15 cellular contexts compared by ENCODE assay signal in genomic region chr16:84720180-84720579, GRCh38. TPM values are rescaled to one million over a fixed set of nuclear protein-coding genes. Genes with fewer than 3 reads are reported as not detected.
A peak's percentile ranks its signal among the peaks of the same experiment; 100 is the strongest.
DNase-seq lines count a peak whose midpoint lies in the region; TF ChIP-seq lines count a peak whose summit lies in the region.
"Had no signal": no experiment of that assay in that cellular context is flagged by ENCODE, and none has a peak within 500 bp of the region (broad histone marks: within the 10 kb centered on the region; RNA-seq: fewer than 3 reads in every experiment).

No MANE protein-coding gene starts in this region.

- POLR2A ChIA-PET in AG04450 (lab: Yijun Ruan, JAX) (interaction anchor here (0.7 kb wide), 1 partner anchor 105 kb away, joined by 7 read pairs; no protein-coding TSS in a partner anchor), SK-N-SH (lab: Yijun Ruan, JAX) (no interaction called here)

- in situ Hi-C loops in G401 (cut with HindIII; ENCODE audit: low sequenced_read_pairs), result no loop called here

- DNase-seq in AG04450 (ENCODE audit: low read depth, low spot score), result no peak
- DNase-seq in G401 (ENCODE audit: low spot score), result peak; percentile 28
- DNase-seq in SK-N-SH, result peak; percentile 71
- DNase-seq in fibroblast of the aortic adventitia (ENCODE audit: low read depth), result peak; percentile 43
- no peak for DNase-seq in GM19240 (ENCODE audit: insufficient read length, low spot score)
- DNase-seq in C1 segment of cervical spinal cord (lab: John Stamatoyannopoulos, UW), result no peak
- DNase-seq in OCI-M2 (lab: John Stamatoyannopoulos, UW; ENCODE audit: unreplicated experiment), result no peak
- no peak for DNase-seq in activated CD4-positive, alpha-beta T cell treated with anti-CD3 and anti-CD28 coated beads for 48 hours
- DNase-seq: activated CD8-positive, alpha-beta T cell treated with anti-CD3 and anti-CD28 coated beads for 36 hours; DMS153; Karpas-422; mammary epithelial cell; NCI-H1417; NCI-H345; OCI-M1 had no signal

- H2AFZ ChIP-seq in SK-N-SH (ENCODE audit: low read depth), result no peak overlapping the region

- peaks cover 20% of the 10 kb centered on the region for H3F3A ChIP-seq in SK-N-SH (replicated peaks; ENCODE audit: insufficient read depth)

- H3K27ac ChIP-seq in AG04450 (ENCODE audit: low read depth, low read length), result peak overlapping the region; percentile 13
- H3K27ac ChIP-seq in SK-N-SH (ENCODE audit: low read depth in 2 of 2, low read length in 1 of 2), result peak overlapping the region; percentile 68 to 84

- WGBS in SK-N-SH (ENCODE audit: low lambda C conversion rate), result 15% methylated on average over 8 of the region's 8 CpGs

- H3K9me2 ChIP-seq in SK-N-SH, result no peaks in the 10 kb centered on the region

- peak overlapping the region; percentile 75 for H3K4me2 ChIP-seq in SK-N-SH

- peaks cover 2 to 11% of the 10 kb centered on the region in 2 experiments for H3K36me3 ChIP-seq in SK-N-SH (replicated peaks in 1 of 2; ENCODE audit: control insufficient read depth in 1 of 2, insufficient read depth in 2 of 2, low read length in 1 of 2)

- TF ChIP-seq CTCF in AG04450 (IDR thresholded peaks at IDR 0.05; ENCODE audit: low read depth, low read length) (no peak), SK-N-SH (IDR thresholded peaks at IDR 0.05) (peak; percentile 10; the same call in 1 of the 2 replicates), fibroblast of the aortic adventitia (IDR thresholded peaks at IDR 0.05; ENCODE audit: insufficient read depth, low read length) (no peak)

- peaks cover 22 to 30% of the 10 kb centered on the region in 2 experiments; a peak in 3 of 4 replicates for H3K4me1 ChIP-seq in SK-N-SH (ENCODE audit: control insufficient read depth in 1 of 2, insufficient read depth in 2 of 2, low read depth in 1 of 2, low read length in 1 of 2)

- H3K79me2 ChIP-seq in SK-N-SH (ENCODE audit: insufficient read depth), result peaks cover 100% of the 10 kb centered on the region

- TF ChIP-seq EP300 in SK-N-SH (IDR thresholded peaks at IDR 0.05; ENCODE audit: borderline replicate concordance in 1 of 2, low read depth in 1 of 2, low read length in 1 of 2), result peak in 1 of 2 experiments; percentile 81; a peak in 2 of 4 replicates

- peak overlapping the region; percentile 19; the same call in 1 of the 2 replicates for H3K9ac ChIP-seq in SK-N-SH

- no peak for TF ChIP-seq RAD21 in SK-N-SH (IDR thresholded peaks at IDR 0.05; ENCODE audit: low read length)

- H4K20me1 ChIP-seq in SK-N-SH (ENCODE audit: insufficient read depth), result peaks cover 99% of the 10 kb centered on the region

- CTCF ChIA-PET in AG04450 (lab: Charles Lee) (interaction anchor here (1.1 to 2.9 kb wide), 4 partner anchors 16 to 48 kb away, joined by 3 to 15 read pairs (median 6); no protein-coding TSS in a partner anchor), SK-N-SH (lab: Yijun Ruan, JAX) (interaction anchor here (0.6 to 17.6 kb wide), 12 partner anchors 9 to 251 kb away, joined by 3 to 275 read pairs (median 8); partner anchors contain the start of genes COTL1 and CRISPLD2)

- H3K4me3 ChIP-seq in AG04450 (ENCODE audit: low read depth, low read length) (no peak overlapping the region), SK-N-SH (ENCODE audit: low read depth in 2 of 2, low read length in 1 of 2) (peak overlapping the region; percentile 12 to 27; a peak in 2 of 4 replicates), fibroblast of the aortic adventitia (ENCODE audit: low read depth, low read length) (no peak overlapping the region)

- no peaks in the 10 kb centered on the region for H3K27me3 ChIP-seq in AG04450 (ENCODE audit: control insufficient read depth, insufficient read depth, low read length)
- no peaks in the 10 kb centered on the region for H3K27me3 ChIP-seq in SK-N-SH (ENCODE audit: insufficient read depth)

- H3K9me3 ChIP-seq in AG04450 (ENCODE audit: control insufficient read depth, insufficient read depth, low read length), result no peaks in the 10 kb centered on the region
- no peaks in the 10 kb centered on the region for H3K9me3 ChIP-seq in SK-N-SH

TF ChIP-seq in SK-N-SH, 30 proteins besides CTCF, POLR2A, EP300 and RAD21 (continues in another document):
- TF ChIP-seq YY1 (IDR thresholded peaks at IDR 0.05; ENCODE audit: low read depth) (no peak), FOXM1 (IDR thresholded peaks at IDR 0.05; ENCODE audit: low read depth) (no peak), MEF2A (IDR thresholded peaks at IDR 0.05; ENCODE audit: borderline replicate concordance, low read depth) (no peak), ZBTB33 (IDR thresholded peaks at IDR 0.05; ENCODE audit: borderline replicate concordance, low read depth) (no peak), NFIC (IDR thresholded peaks at IDR 0.05; ENCODE audit: borderline replicate concordance) (peak; percentile 40; the same call in 1 of the 2 replicates), CHD2 (IDR thresholded peaks at IDR 0.05; ENCODE audit: low read length, partially characterized antibody) (peak; percentile 42), EZH2phosphoT487 (IDR thresholded peaks at IDR 0.05; ENCODE audit: borderline replicate concordance, low read depth) (no peak), FOXJ3 (CRISPR knock-in tag; IDR thresholded peaks at IDR 0.05) (no peak), ELF1 (IDR thresholded peaks at IDR 0.05) (no peak), IRF3 (IDR thresholded peaks at IDR 0.05; ENCODE audit: low read depth, low read length) (no peak), JUND (IDR thresholded peaks at IDR 0.05) (no peak), SIN3A (IDR thresholded peaks at IDR 0.05; ENCODE audit: borderline replicate concordance, low read depth, low read length) (no peak), GATA2 (CRISPR knock-in tag; IDR thresholded peaks at IDR 0.05) (no peak), TCF12 (IDR thresholded peaks at IDR 0.05) (peak; percentile 90), RCOR1 (IDR thresholded peaks at IDR 0.05; ENCODE audit: low read length) (peak; percentile 74; the same call in 1 of the 2 replicates)
- TF ChIP-seq, protein P1, sequence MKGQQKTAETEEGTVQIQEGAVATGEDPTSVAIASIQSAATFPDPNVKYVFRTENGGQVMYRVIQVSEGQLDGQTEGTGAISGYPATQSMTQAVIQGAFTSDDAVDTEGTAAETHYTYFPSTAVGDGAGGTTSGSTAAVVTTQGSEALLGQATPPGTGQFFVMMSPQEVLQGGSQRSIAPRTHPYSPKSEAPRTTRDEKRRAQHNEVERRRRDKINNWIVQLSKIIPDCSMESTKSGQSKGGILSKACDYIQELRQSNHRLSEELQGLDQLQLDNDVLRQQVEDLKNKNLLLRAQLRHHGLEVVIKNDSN (IDR thresholded peaks at IDR 0.05; ENCODE audit: borderline replicate concordance, low read depth), result no peak
- TF ChIP-seq, protein P2, sequence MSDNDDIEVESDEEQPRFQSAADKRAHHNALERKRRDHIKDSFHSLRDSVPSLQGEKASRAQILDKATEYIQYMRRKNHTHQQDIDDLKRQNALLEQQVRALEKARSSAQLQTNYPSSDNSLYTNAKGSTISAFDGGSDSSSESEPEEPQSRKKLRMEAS (IDR thresholded peaks at IDR 0.05; ENCODE audit: low read depth), result no peak

RNA-seq across cellular contexts. Expression of gene USP10, which starts 20.4 kb away (rescaled TPM):
- polyA plus RNA-seq in AG04450 (2011; rRNA removed) (54.9 and 79.3 TPM in 2 replicates), SK-N-SH (2012; rRNA removed) (41.6 and 49.2 TPM in 2 replicates)
- polyA minus RNA-seq in AG04450 (2011; rRNA and poly(A)+ RNA removed), result 160 and 212 TPM in 2 replicates
- total RNA-seq in G401 (2014; rRNA removed; shearing (Covaris generic)), result 54.2 and 82.0 TPM in 2 replicates
- 27.1 and 31.0 TPM in 2 replicates for polyA plus RNA-seq in SK-N-SH (2012; cell fraction: cytosol; rRNA removed)
- polyA plus RNA-seq in SK-N-SH (2012; cell fraction: nucleus; rRNA removed), result 103 and 133 TPM in 2 replicates
- 61.7 and 93.2 TPM in 2 replicates for total RNA-seq in fibroblast of the aortic adventitia (ENCODE audit: low replicate concordance)

Comparison
In these comparisons a context has a peak if more than half of its experiments do, and no peak if none do; other contexts are left out.
1. DNase-seq: peak in G401 (single experiment), SK-N-SH (single experiment) and fibroblast of the aortic adventitia (single experiment); none in AG04450 (single experiment), GM19240 (single experiment), C1 segment of cervical spinal cord (0 of 14), OCI-M2 (single experiment) and activated CD4-positive, alpha-beta T cell treated with anti-CD3 and anti-CD28 coated beads for 48 hours (single experiment).
2. H3K4me3 ChIP-seq: peak in SK-N-SH (2 of 2); none in AG04450 (single experiment) and fibroblast of the aortic adventitia (single experiment).